8 cellular contexts compared by ENCODE assay signal in the genomic region with DNA sequence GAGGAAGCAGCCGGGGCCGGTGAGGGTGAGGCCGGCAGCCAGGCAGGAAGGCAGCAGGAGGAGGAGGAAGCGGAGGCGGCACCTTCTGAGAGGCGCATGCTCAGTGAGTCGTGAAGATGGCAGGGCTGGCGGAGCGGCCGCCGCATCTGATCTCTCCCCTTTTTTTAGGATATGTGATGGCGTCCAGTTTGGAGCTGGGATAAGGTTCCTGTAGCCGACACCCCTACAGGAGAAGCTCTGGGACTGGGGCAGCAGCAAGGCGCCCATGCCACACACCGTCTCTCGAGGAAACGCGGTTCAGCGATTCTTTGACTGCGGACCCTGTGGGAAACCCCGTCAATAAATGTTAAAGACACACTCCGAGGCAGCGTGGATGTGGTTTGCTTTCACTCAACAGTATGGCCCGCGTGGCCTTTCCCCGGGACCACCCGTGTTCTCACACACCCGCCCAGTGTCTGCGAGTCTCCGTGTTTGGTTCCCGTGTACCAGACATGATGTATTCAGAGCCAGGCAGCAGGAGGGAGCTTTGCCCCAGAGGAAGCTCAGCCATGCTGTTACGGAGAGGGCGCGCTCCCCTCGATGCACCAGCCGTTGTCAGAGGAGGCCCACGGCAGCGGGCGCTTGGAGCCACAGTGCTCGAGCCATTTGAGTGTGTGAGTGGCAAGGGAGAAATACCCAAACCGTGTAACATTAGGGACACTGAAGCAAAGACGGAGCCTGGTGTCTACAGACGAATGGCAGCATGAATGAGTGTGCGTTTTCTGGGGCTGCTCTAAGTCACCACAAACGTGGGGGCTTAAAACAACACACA. TPM values are rescaled to one million over a fixed set of nuclear protein-coding genes. Genes with fewer than 3 reads are reported as not detected.
DNase-seq lines count a peak whose midpoint lies in the region; ATAC-seq and TF ChIP-seq lines count a peak whose summit lies in the region.

No MANE protein-coding gene starts in this region.

- no peak overlapping the region for H3K9ac ChIP-seq in neural progenitor cell

- CTCF ChIA-PET in WTC11 (lab: Charles Lee): no interaction called here

- TF ChIP-seq EP300 in suprapubic skin (IDR thresholded peaks at IDR 0.05): no peak

- peaks cover 44% of the 10 kb centered on the region for H3K36me3 Mint-ChIP-seq in activated naive CD8-positive, alpha-beta T cell treated with anti-CD3 and anti-CD28 coated beads for 36 hours
- H3K36me3 Mint-ChIP-seq in neural progenitor cell: peaks cover 26% of the 10 kb centered on the region
- peaks cover 57% of the 10 kb centered on the region for H3K36me3 Mint-ChIP-seq in WTC11

- no peak for ATAC-seq in HG03565 (IDR thresholded peaks at IDR 0.05; ENCODE audit: unreplicated experiment)
- no peak for ATAC-seq in WTC11

- H3K4me2 ChIP-seq in neural progenitor cell: no peak overlapping the region

- peaks cover 4% of the 10 kb centered on the region for H4K20me1 ChIP-seq in neural progenitor cell (ENCODE audit: low read depth)

- H3K9me3 ChIP-seq in neural progenitor cell (ENCODE audit: low read depth) (no peaks in the 10 kb centered on the region), suprapubic skin (no peaks in the 10 kb centered on the region)

- no peaks in the 10 kb centered on the region for H3K36me3 ChIP-seq in neural progenitor cell
- H3K36me3 ChIP-seq in suprapubic skin: peaks cover 53% of the 10 kb centered on the region

- DNase-seq in T follicular helper cell (ENCODE audit: low read depth) (peak; percentile 51), neural progenitor cell (ENCODE audit: low spot score) (no peak), suprapubic skin (ENCODE audit: low spot score in 2 of 2) (peak in 1 of 2 donors; percentile 81), foreskin fibroblast (no peak), WTC11 (ENCODE audit: low spot score) (no peak)
- peak; percentile 66 for DNase-seq in activated naive CD8-positive, alpha-beta T cell treated with anti-CD3 and anti-CD28 coated beads for 36 hours

- no peaks in the 10 kb centered on the region for H3K9me3 Mint-ChIP-seq in activated naive CD8-positive, alpha-beta T cell treated with anti-CD3 and anti-CD28 coated beads for 36 hours
- H3K9me3 Mint-ChIP-seq in neural progenitor cell (no peaks in the 10 kb centered on the region), WTC11 (no peaks in the 10 kb centered on the region)

- TF ChIP-seq CTCF in neural progenitor cell (IDR thresholded peaks at IDR 0.05) (no peak), suprapubic skin (IDR thresholded peaks at IDR 0.05) (no peak), foreskin fibroblast (IDR thresholded peaks at IDR 0.05; ENCODE audit: low read depth, low read length) (no peak), WTC11 (IDR thresholded peaks at IDR 0.05) (no peak)

- H3K79me2 ChIP-seq in neural progenitor cell (ENCODE audit: low read depth): no peaks in the 10 kb centered on the region

- H3K4me1 Mint-ChIP-seq in activated naive CD8-positive, alpha-beta T cell treated with anti-CD3 and anti-CD28 coated beads for 36 hours: peaks cover 24% of the 10 kb centered on the region
- H3K4me1 Mint-ChIP-seq in neural progenitor cell (peaks cover 9% of the 10 kb centered on the region), WTC11 (0 out of 2 replicates have a peak, but pooled peaks cover 2% of the 10 kb centered on the region)

- H3K27ac ChIP-seq in neural progenitor cell (no peak overlapping the region), suprapubic skin (no peak overlapping the region)

- 83% methylated on average over 41 of the region's 45 CpGs for WGBS in suprapubic skin

- H2AFZ ChIP-seq in neural progenitor cell (replicated peaks): no peak overlapping the region

- H3K4me3 Mint-ChIP-seq in activated naive CD8-positive, alpha-beta T cell treated with anti-CD3 and anti-CD28 coated beads for 36 hours: peak overlapping the region; percentile 88
- H3K4me3 Mint-ChIP-seq in neural progenitor cell (no peak overlapping the region), WTC11 (no peak overlapping the region)

- H3K4me1 ChIP-seq in neural progenitor cell: no peaks in the 10 kb centered on the region
- H3K4me1 ChIP-seq in suprapubic skin: peaks cover 4% of the 10 kb centered on the region

- no peaks in the 10 kb centered on the region for H3K27me3 ChIP-seq in neural progenitor cell
- no peaks in the 10 kb centered on the region for H3K27me3 ChIP-seq in suprapubic skin

- H3K4me3 ChIP-seq in neural progenitor cell (no peak overlapping the region), suprapubic skin (peak overlapping the region; percentile 2), foreskin fibroblast (ENCODE audit: low read depth in 1 of 2, low read length in 2 of 2) (no peak overlapping the region)

- H3F3A ChIP-seq in neural progenitor cell (ENCODE audit: low read depth): no peaks in the 10 kb centered on the region

- POLR2A ChIA-PET in WTC11 (lab: Charles Lee): no interaction called here

- H3K27me3 Mint-ChIP-seq in activated naive CD8-positive, alpha-beta T cell treated with anti-CD3 and anti-CD28 coated beads for 36 hours: no peaks in the 10 kb centered on the region
- H3K27me3 Mint-ChIP-seq in neural progenitor cell (ENCODE audit: insufficient read depth, low read depth) (no peaks in the 10 kb centered on the region), WTC11 (ENCODE audit: low read depth) (no peaks in the 10 kb centered on the region)

- peak overlapping the region; percentile 94 for H3K27ac Mint-ChIP-seq in activated naive CD8-positive, alpha-beta T cell treated with anti-CD3 and anti-CD28 coated beads for 36 hours
- H3K27ac Mint-ChIP-seq in neural progenitor cell (peak overlapping the region; percentile 17), WTC11 (no peak overlapping the region)

- TF ChIP-seq POLR2A in GM15510 (IDR thresholded peaks at IDR 0.05; ENCODE audit: borderline replicate concordance, extremely low read depth, insufficient read length) (peak; percentile 36), suprapubic skin (IDR thresholded peaks at IDR 0.05) (no peak)

TF ChIP-seq in WTC11, 78 proteins besides CTCF, POLR2A, EP300 and RAD21 (continues in another document):
- TF ChIP-seq, protein P1, sequence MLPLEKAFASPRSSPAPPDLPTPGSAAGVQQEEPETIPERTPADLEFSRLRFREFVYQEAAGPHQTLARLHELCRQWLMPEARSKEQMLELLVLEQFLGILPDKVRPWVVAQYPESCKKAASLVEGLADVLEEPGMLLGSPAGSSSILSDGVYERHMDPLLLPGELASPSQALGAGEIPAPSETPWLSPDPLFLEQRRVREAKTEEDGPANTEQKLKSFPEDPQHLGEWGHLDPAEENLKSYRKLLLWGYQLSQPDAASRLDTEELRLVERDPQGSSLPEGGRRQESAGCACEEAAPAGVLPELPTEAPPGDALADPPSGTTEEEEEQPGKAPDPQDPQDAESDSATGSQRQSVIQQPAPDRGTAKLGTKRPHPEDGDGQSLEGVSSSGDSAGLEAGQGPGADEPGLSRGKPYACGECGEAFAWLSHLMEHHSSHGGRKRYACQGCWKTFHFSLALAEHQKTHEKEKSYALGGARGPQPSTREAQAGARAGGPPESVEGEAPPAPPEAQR (CRISPR knock-in tag; IDR thresholded peaks at IDR 0.05): no peak
- TF ChIP-seq ZNF317 (CRISPR knock-in tag; IDR thresholded peaks at IDR 0.05; ENCODE audit: borderline replicate concordance, low read depth) (no peak), TEAD4 (CRISPR knock-in tag; IDR thresholded peaks at IDR 0.05) (no peak), ZNF423 (CRISPR knock-in tag; IDR thresholded peaks at IDR 0.05) (no peak), TCF7 (CRISPR knock-in tag; IDR thresholded peaks at IDR 0.05; ENCODE audit: low read depth) (no peak)
- TF ChIP-seq, protein P2, sequence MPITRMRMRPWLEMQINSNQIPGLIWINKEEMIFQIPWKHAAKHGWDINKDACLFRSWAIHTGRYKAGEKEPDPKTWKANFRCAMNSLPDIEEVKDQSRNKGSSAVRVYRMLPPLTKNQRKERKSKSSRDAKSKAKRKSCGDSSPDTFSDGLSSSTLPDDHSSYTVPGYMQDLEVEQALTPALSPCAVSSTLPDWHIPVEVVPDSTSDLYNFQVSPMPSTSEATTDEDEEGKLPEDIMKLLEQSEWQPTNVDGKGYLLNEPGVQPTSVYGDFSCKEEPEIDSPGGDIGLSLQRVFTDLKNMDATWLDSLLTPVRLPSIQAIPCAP (CRISPR knock-in tag; IDR thresholded peaks at IDR 0.05): no peak
- TF ChIP-seq, protein P3, sequence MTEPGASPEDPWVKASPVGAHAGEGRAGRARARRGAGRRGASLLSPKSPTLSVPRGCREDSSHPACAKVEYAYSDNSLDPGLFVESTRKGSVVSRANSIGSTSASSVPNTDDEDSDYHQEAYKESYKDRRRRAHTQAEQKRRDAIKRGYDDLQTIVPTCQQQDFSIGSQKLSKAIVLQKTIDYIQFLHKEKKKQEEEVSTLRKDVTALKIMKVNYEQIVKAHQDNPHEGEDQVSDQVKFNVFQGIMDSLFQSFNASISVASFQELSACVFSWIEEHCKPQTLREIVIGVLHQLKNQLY (CRISPR knock-in tag; IDR thresholded peaks at IDR 0.05): no peak
- TF ChIP-seq, protein P4, sequence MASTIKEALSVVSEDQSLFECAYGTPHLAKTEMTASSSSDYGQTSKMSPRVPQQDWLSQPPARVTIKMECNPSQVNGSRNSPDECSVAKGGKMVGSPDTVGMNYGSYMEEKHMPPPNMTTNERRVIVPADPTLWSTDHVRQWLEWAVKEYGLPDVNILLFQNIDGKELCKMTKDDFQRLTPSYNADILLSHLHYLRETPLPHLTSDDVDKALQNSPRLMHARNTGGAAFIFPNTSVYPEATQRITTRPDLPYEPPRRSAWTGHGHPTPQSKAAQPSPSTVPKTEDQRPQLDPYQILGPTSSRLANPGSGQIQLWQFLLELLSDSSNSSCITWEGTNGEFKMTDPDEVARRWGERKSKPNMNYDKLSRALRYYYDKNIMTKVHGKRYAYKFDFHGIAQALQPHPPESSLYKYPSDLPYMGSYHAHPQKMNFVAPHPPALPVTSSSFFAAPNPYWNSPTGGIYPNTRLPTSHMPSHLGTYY (CRISPR knock-in tag; IDR thresholded peaks at IDR 0.05): no peak

RNA-seq across cellular contexts. Expression of a gene that starts 27.7 kb away (rescaled TPM):
- 10 to 100 TPM; 71.4 to 71.5 TPM for total RNA-seq in activated naive CD8-positive, alpha-beta T cell treated with anti-CD3 and anti-CD28 coated beads for 36 hours
- total RNA-seq in neural progenitor cell (ENCODE audit: low replicate concordance) (12.7 and 13.0 TPM in 2 replicates), suprapubic skin (10 to 100 TPM in 3 of 4 donors, 1 to 10 TPM in 1; 9.7 to 17.8 (median 13.3) TPM), WTC11 (2021) (3.3 to 5.0 TPM (median 4.9 TPM) in 3 replicates)

RNA-seq across cellular contexts. Expression of a gene that starts 41.1 kb away (rescaled TPM):
- total RNA-seq in activated naive CD8-positive, alpha-beta T cell treated with anti-CD3 and anti-CD28 coated beads for 36 hours: 10 to 100 TPM; 59.0 to 62.3 TPM
- total RNA-seq in neural progenitor cell (ENCODE audit: low replicate concordance): 45.5 and 48.5 TPM in 2 replicates
- total RNA-seq in suprapubic skin: 10 to 100 TPM; 32.1 to 41.1 (median 33.8) TPM
- 59.3 to 72.1 TPM (median 62.1 TPM) in 3 replicates for total RNA-seq in WTC11 (2021)

Comparison
In these comparisons a context has a peak if more than half of its experiments do, and no peak if none do; other contexts are left out.
1. DNase-seq: peak in T follicular helper cell (single experiment) and activated naive CD8-positive, alpha-beta T cell treated with anti-CD3 and anti-CD28 coated beads for 36 hours (single experiment); none in neural progenitor cell (single experiment), foreskin fibroblast (0 of 2) and WTC11 (single experiment).